In genomic region chr6:16759181-16759645, GRCh38 we compare ENCODE assay signal across 8 cellular contexts. TPM values are rescaled to one million over a fixed set of nuclear protein-coding genes. Genes with fewer than 3 reads are reported as not detected.
DNase-seq lines count a peak whose midpoint lies in the region; ATAC-seq and TF ChIP-seq lines count a peak whose summit lies in the region.

No MANE protein-coding gene starts in this region.

- no peaks in the 10 kb centered on the region for H3K27me3 Mint-ChIP-seq in Caco-2 (ENCODE audit: insufficient read depth, unreplicated experiment)

- H3K4me1 ChIP-seq in Caco-2 (peaks cover 35% of the 10 kb centered on the region), mammary epithelial cell (ENCODE audit: insufficient read depth, low read length) (peaks cover 23% of the 10 kb centered on the region), lower lobe of right lung (peaks cover 61% of the 10 kb centered on the region), tibial nerve (peaks cover 0 to 42% (median 15%) of the 10 kb centered on the region in 4 donors)

- TF ChIP-seq EP300 in tibial nerve (IDR thresholded peaks at IDR 0.05), result no peak

- DNase-seq in Caco-2 (no peak), M059J (ENCODE audit: low read depth) (peak; percentile 68), mammary epithelial cell (peak; percentile 19), lower lobe of right lung (no peak), tibial nerve (ENCODE audit: low spot score in 2 of 2) (no peak)
- no peak for DNase-seq in activated CD4-positive, CD25-positive, alpha-beta regulatory T cell treated with anti-CD3 and anti-CD28 coated beads, Interleukin-2, amount 50 U/mL, for 72 hours

- peak overlapping the region; percentile 100 for H3K4me3 Mint-ChIP-seq in Caco-2 (ENCODE audit: unreplicated experiment)

- no peak for TF ChIP-seq POLR2A in tibial nerve (IDR thresholded peaks at IDR 0.05)

- H3K36me3 Mint-ChIP-seq in Caco-2 (ENCODE audit: insufficient read depth, unreplicated experiment), result peaks cover 4% of the 10 kb centered on the region

- H3K4me1 Mint-ChIP-seq in Caco-2 (ENCODE audit: low read depth, unreplicated experiment), result peaks cover 30% of the 10 kb centered on the region

- CTCF ChIA-PET in Caco-2 (lab: Charles Lee) (interaction anchor here (1.0 kb wide), 1 partner anchor 247 kb away, joined by 3 read pairs; no protein-coding TSS in a partner anchor), mammary epithelial cell (lab: Charles Lee; ENCODE audit: low non-redundant PET) (interaction anchor here (0.5 to 0.6 kb wide), 3 partner anchors 19 to 327 kb away, joined by 4 to 10 read pairs (median 5); no protein-coding TSS in a partner anchor)

- H3K79me2 ChIP-seq in mammary epithelial cell (ENCODE audit: insufficient read depth, low read length), result peaks cover 41% of the 10 kb centered on the region

- BruUV-seq in Caco-2 (replicated peaks; lab: Mats Ljungman, UMichigan) (TSS peak; percentile 21), mammary epithelial cell (replicated peaks; lab: Mats Ljungman, UMichigan) (TSS peak; percentile 5)

- H3K36me3 ChIP-seq in Caco-2 (ENCODE audit: control insufficient read depth, insufficient read depth, low read length), result no peaks in the 10 kb centered on the region; the same call in 1 of the 2 replicates
- no peaks in the 10 kb centered on the region for H3K36me3 ChIP-seq in mammary epithelial cell (ENCODE audit: insufficient read depth, low read length)
- no peaks in the 10 kb centered on the region for H3K36me3 ChIP-seq in lower lobe of right lung
- H3K36me3 ChIP-seq in tibial nerve, result no peaks in the 10 kb centered on the region

- peak overlapping the region; percentile 96 for H3K4me2 ChIP-seq in mammary epithelial cell (ENCODE audit: insufficient read depth, low read depth, low read length)

- intact Hi-C loops in Caco-2 (cut with micrococcal nuclease; ENCODE audit: unreplicated experiment), result no loop called here
- intact Hi-C loops in mammary epithelial cell (cut with micrococcal nuclease), result no loop called here
- intact Hi-C loops in lower lobe of right lung (cut with DNase I), result no loop called here

- POLR2A ChIA-PET in Caco-2 (lab: Charles Lee), result interaction anchor here (0.6 to 1.0 kb wide), 5 partner anchors 9 to 286 kb away, joined by 3 to 7 read pairs (median 5); no protein-coding TSS in a partner anchor

- H3K9me3 Mint-ChIP-seq in Caco-2 (ENCODE audit: unreplicated experiment), result no peaks in the 10 kb centered on the region

- peak overlapping the region; percentile 97 for H3K27ac Mint-ChIP-seq in Caco-2 (ENCODE audit: unreplicated experiment)

- H2AFZ ChIP-seq in mammary epithelial cell (ENCODE audit: low read depth, low read length), result peak overlapping the region; percentile 93

- no peak for ATAC-seq in lower lobe of right lung
- no peak for ATAC-seq in HG03097 (IDR thresholded peaks at IDR 0.05; ENCODE audit: low FRiP score, unreplicated experiment)
- no peak for ATAC-seq in GM21723 (IDR thresholded peaks at IDR 0.05; ENCODE audit: unreplicated experiment)

- no peaks in the 10 kb centered on the region for H3K9me3 ChIP-seq in Caco-2
- no peaks in the 10 kb centered on the region for H3K9me3 ChIP-seq in mammary epithelial cell (replicated peaks; ENCODE audit: insufficient read depth, low read length)
- no peaks in the 10 kb centered on the region for H3K9me3 ChIP-seq in lower lobe of right lung
- no peaks in the 10 kb centered on the region for H3K9me3 ChIP-seq in tibial nerve

- H3K9ac ChIP-seq in mammary epithelial cell (ENCODE audit: insufficient read depth, low read length), result peak overlapping the region; percentile 98

- dilution Hi-C loops in mammary epithelial cell (cut with HindIII; ENCODE audit: low sequenced_read_pairs), result no loop called here

- H3K27me3 ChIP-seq in Caco-2 (replicated peaks; ENCODE audit: control insufficient read depth, insufficient read depth, low read length) (no peaks in the 10 kb centered on the region), mammary epithelial cell (ENCODE audit: insufficient read depth, low read length) (no peaks in the 10 kb centered on the region), lower lobe of right lung (ENCODE audit: low read depth) (no peaks in the 10 kb centered on the region), tibial nerve (no peaks in the 10 kb centered on the region)

- in situ Hi-C loops in mammary epithelial cell (cut with MboI; ENCODE audit: low sequenced_read_pairs in 2 of 2), result loop anchor here in 1 of 2 donors (5.0 kb wide), 2 partner anchors 37 to 77 kb away; no protein-coding TSS in a partner anchor

- WGBS in mammary epithelial cell (ENCODE audit: low coverage, missing lambda C conversion rate), result 7% methylated on average over 7 of the region's 8 CpGs
- whole genome bisulfite sequencing in tibial nerve, 2 donors, result 0 to 1% methylated on average over 8 of the region's 8 CpGs

- H3K27ac ChIP-seq in mammary epithelial cell (ENCODE audit: insufficient read depth, low read depth, low read length) (peak overlapping the region; percentile 91), lower lobe of right lung (peak overlapping the region; percentile 97), tibial nerve (peak overlapping the region; percentile 95 to 99 (median 96))

- H3K4me3 ChIP-seq in Caco-2 (ENCODE audit: low read depth, low read length), result peak overlapping the region; percentile 75
- H3K4me3 ChIP-seq in mammary epithelial cell (replicated peaks in 1 of 3; ENCODE audit: insufficient read depth in 1 of 3, low read depth in 2 of 3, low read length in 3 of 3), result peak overlapping the region; percentile 74 to 94 (median 80)
- peak overlapping the region; percentile 73 for H3K4me3 ChIP-seq in lower lobe of right lung
- peak overlapping the region; percentile 63 to 96 (median 89) for H3K4me3 ChIP-seq in tibial nerve

- TF ChIP-seq CTCF in Caco-2 (IDR thresholded peaks at IDR 0.05; ENCODE audit: insufficient read depth in 1 of 2, low read depth in 1 of 2, low read length in 1 of 2, severe bottlenecking in 1 of 2, unreplicated experiment in 1 of 2) (no peak), mammary epithelial cell (conservative IDR thresholded peaks at IDR 0.05 in 1 of 2, IDR thresholded peaks at IDR 0.05 in 1 of 2; ENCODE audit: extremely low read depth in 1 of 2, insufficient read depth in 1 of 2, low read depth in 1 of 2, low read length in 2 of 2) (no peak), lower lobe of right lung (IDR thresholded peaks at IDR 0.05) (no peak), tibial nerve (IDR thresholded peaks at IDR 0.05) (no peak)

- H4K20me1 ChIP-seq in mammary epithelial cell (ENCODE audit: insufficient read depth, low read length), result no peaks in the 10 kb centered on the region

RNA-seq across cellular contexts. Expression of gene ATXN1, which starts 2.0 kb away (rescaled TPM):
- total RNA-seq in Caco-2 (2022) (14.2 and 15.2 TPM in 2 replicates), mammary epithelial cell (10 to 100 TPM; 18.5 to 34.3 TPM), lower lobe of right lung (75.9 TPM), tibial nerve (10 to 100 TPM; 24.9 to 48.0 (median 36.8) TPM)
- total RNA-seq in M059J (2014; rRNA removed; shearing (Covaris generic)), result 31.5 and 35.4 TPM in 2 replicates
- polyA plus RNA-seq in mammary epithelial cell, result 7.1 TPM
- polyA minus RNA-seq in mammary epithelial cell, result 11.3 TPM

Comparison
In these comparisons a context has a peak if more than half of its experiments do, and no peak if none do; other contexts are left out.
1. DNase-seq: peak in M059J (single experiment) and mammary epithelial cell (single experiment); none in Caco-2 (0 of 2), lower lobe of right lung (single experiment), tibial nerve (0 of 2) and activated CD4-positive, CD25-positive, alpha-beta regulatory T cell treated with anti-CD3 and anti-CD28 coated beads, Interleukin-2, amount 50 U/mL, for 72 hours (single experiment).
2. Peak in every context shown above with its lines, with median percentiles within 50 percentile points of each other: H3K4me3 ChIP-seq and H3K27ac ChIP-seq.